1 cellular context compared by ENCODE assay signal in the genomic region with DNA sequence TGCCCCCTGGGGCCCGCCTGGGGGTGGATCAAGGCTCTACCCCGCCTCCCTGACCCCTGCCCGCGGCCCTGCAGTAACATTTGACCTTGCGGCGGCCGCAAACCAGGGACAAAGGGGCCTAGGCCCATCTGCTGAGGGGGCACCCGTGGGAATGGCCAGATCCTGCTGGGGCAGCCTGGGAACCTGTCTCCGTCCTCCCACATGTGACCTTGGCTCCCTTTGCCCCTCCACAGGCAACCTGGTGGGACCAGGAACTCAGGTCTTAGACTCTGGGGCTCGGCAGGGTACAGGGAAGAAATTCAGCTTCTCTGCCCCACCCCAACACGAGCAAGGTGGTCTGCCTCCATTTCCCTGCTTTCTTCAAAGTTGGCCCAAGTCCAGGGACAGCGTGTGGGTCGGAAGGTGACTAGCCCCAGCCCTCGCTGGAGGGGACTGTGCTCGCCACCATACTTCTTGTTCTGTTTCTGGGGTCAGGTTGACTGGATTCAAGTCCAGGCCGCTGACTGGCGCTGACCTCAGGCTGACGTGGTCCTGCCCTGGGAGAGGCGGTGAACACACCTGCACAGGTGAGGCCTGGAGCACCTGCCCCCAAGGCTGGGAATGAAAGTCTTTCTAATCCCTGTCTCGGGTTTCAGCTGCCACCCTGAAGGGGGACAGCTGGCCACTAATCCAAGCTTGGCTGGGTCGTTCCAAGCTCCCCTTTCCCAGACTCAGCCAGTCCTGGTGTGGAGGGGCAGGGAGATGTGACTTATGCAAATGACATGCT.
TF ChIP-seq lines count a peak whose summit lies in the region.

No MANE protein-coding gene starts in this region.

TF ChIP-seq in K562, 482 proteins besides CTCF, POLR2A, EP300 and RAD21 (continued from another document and continues in another):
- TF ChIP-seq MCM5 (IDR thresholded peaks at IDR 0.05; ENCODE audit: low read depth) (no peak), ZNF740 (CRISPR knock-in tag; IDR thresholded peaks at IDR 0.05) (no peak), ZNF740 (tag; IDR thresholded peaks at IDR 0.05) (no peak), JUN (IDR thresholded peaks at IDR 0.05; ENCODE audit: borderline replicate concordance, low read depth, low read length) (no peak), JUN (CRISPR knock-in tag; IDR thresholded peaks at IDR 0.05; ENCODE audit: borderline replicate concordance) (no peak), E2F1 (CRISPR knock-in tag; IDR thresholded peaks at IDR 0.05) (no peak), RHOXF2B (CRISPR knock-in tag; conservative IDR thresholded peaks at IDR 0.05) (no peak), FOXK2 (conservative IDR thresholded peaks at IDR 0.05 in 1 of 2, IDR thresholded peaks at IDR 0.05 in 1 of 2; ENCODE audit: low read depth in 2 of 2) (no peak), ESRRA (IDR thresholded peaks at IDR 0.05; ENCODE audit: borderline replicate concordance, low read depth) (peak; percentile 80), NELFE (IDR thresholded peaks at IDR 0.05; ENCODE audit: insufficient read depth, insufficient read length) (no peak), ZNF77 (CRISPR knock-in tag; IDR thresholded peaks at IDR 0.05) (no peak), ZNF121 (CRISPR knock-in tag; conservative IDR thresholded peaks at IDR 0.05) (no peak), HDAC1 (IDR thresholded peaks at IDR 0.05) (no peak), KLF16 (IDR thresholded peaks at IDR 0.05) (no peak), SMARCA5 (IDR thresholded peaks at IDR 0.05) (no peak; the same call in 1 of the 2 replicates), HCFC1 (IDR thresholded peaks at IDR 0.05; ENCODE audit: low read depth, low read length) (no peak), CLOCK (CRISPR knock-in tag; IDR thresholded peaks at IDR 0.05; ENCODE audit: borderline replicate concordance) (no peak), NFRKB (IDR thresholded peaks at IDR 0.05; ENCODE audit: low read depth) (no peak), ZBTB1 (CRISPR knock-in tag; IDR thresholded peaks at IDR 0.05; ENCODE audit: borderline replicate concordance, low read depth) (no peak), BDP1 (IDR thresholded peaks at IDR 0.05; ENCODE audit: insufficient read depth, insufficient read length) (no peak), SNIP1 (IDR thresholded peaks at IDR 0.05; ENCODE audit: low read depth) (no peak), ERF (CRISPR knock-in tag; IDR thresholded peaks at IDR 0.05) (no peak), SIX5 (IDR thresholded peaks at IDR 0.05; ENCODE audit: borderline replicate concordance in 1 of 2, insufficient read depth in 1 of 2, low read depth in 1 of 2, low read length in 2 of 2) (no peak), SLC30A9 (CRISPR knock-in tag; IDR thresholded peaks at IDR 0.05) (no peak), CHD4 (IDR thresholded peaks at IDR 0.05; ENCODE audit: insufficient read depth, insufficient replicate concordance, low read depth, low read length, poor library complexity, severe bottlenecking) (peak; percentile 17), HMGN3 (IDR thresholded peaks at IDR 0.05; ENCODE audit: borderline replicate concordance, extremely low read depth, insufficient read length, low read depth, low read length) (no peak), BRF1 (IDR thresholded peaks at IDR 0.05; ENCODE audit: borderline replicate concordance, extremely low read depth, insufficient read length) (no peak), TFAM (CRISPR knock-in tag; conservative IDR thresholded peaks at IDR 0.05) (no peak)
- TF ChIP-seq, protein P1, sequence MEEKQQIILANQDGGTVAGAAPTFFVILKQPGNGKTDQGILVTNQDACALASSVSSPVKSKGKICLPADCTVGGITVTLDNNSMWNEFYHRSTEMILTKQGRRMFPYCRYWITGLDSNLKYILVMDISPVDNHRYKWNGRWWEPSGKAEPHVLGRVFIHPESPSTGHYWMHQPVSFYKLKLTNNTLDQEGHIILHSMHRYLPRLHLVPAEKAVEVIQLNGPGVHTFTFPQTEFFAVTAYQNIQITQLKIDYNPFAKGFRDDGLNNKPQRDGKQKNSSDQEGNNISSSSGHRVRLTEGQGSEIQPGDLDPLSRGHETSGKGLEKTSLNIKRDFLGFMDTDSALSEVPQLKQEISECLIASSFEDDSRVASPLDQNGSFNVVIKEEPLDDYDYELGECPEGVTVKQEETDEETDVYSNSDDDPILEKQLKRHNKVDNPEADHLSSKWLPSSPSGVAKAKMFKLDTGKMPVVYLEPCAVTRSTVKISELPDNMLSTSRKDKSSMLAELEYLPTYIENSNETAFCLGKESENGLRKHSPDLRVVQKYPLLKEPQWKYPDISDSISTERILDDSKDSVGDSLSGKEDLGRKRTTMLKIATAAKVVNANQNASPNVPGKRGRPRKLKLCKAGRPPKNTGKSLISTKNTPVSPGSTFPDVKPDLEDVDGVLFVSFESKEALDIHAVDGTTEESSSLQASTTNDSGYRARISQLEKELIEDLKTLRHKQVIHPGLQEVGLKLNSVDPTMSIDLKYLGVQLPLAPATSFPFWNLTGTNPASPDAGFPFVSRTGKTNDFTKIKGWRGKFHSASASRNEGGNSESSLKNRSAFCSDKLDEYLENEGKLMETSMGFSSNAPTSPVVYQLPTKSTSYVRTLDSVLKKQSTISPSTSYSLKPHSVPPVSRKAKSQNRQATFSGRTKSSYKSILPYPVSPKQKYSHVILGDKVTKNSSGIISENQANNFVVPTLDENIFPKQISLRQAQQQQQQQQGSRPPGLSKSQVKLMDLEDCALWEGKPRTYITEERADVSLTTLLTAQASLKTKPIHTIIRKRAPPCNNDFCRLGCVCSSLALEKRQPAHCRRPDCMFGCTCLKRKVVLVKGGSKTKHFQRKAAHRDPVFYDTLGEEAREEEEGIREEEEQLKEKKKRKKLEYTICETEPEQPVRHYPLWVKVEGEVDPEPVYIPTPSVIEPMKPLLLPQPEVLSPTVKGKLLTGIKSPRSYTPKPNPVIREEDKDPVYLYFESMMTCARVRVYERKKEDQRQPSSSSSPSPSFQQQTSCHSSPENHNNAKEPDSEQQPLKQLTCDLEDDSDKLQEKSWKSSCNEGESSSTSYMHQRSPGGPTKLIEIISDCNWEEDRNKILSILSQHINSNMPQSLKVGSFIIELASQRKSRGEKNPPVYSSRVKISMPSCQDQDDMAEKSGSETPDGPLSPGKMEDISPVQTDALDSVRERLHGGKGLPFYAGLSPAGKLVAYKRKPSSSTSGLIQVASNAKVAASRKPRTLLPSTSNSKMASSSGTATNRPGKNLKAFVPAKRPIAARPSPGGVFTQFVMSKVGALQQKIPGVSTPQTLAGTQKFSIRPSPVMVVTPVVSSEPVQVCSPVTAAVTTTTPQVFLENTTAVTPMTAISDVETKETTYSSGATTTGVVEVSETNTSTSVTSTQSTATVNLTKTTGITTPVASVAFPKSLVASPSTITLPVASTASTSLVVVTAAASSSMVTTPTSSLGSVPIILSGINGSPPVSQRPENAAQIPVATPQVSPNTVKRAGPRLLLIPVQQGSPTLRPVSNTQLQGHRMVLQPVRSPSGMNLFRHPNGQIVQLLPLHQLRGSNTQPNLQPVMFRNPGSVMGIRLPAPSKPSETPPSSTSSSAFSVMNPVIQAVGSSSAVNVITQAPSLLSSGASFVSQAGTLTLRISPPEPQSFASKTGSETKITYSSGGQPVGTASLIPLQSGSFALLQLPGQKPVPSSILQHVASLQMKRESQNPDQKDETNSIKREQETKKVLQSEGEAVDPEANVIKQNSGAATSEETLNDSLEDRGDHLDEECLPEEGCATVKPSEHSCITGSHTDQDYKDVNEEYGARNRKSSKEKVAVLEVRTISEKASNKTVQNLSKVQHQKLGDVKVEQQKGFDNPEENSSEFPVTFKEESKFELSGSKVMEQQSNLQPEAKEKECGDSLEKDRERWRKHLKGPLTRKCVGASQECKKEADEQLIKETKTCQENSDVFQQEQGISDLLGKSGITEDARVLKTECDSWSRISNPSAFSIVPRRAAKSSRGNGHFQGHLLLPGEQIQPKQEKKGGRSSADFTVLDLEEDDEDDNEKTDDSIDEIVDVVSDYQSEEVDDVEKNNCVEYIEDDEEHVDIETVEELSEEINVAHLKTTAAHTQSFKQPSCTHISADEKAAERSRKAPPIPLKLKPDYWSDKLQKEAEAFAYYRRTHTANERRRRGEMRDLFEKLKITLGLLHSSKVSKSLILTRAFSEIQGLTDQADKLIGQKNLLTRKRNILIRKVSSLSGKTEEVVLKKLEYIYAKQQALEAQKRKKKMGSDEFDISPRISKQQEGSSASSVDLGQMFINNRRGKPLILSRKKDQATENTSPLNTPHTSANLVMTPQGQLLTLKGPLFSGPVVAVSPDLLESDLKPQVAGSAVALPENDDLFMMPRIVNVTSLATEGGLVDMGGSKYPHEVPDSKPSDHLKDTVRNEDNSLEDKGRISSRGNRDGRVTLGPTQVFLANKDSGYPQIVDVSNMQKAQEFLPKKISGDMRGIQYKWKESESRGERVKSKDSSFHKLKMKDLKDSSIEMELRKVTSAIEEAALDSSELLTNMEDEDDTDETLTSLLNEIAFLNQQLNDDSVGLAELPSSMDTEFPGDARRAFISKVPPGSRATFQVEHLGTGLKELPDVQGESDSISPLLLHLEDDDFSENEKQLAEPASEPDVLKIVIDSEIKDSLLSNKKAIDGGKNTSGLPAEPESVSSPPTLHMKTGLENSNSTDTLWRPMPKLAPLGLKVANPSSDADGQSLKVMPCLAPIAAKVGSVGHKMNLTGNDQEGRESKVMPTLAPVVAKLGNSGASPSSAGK (IDR thresholded peaks at IDR 0.05): no peak
- TF ChIP-seq, protein P2, sequence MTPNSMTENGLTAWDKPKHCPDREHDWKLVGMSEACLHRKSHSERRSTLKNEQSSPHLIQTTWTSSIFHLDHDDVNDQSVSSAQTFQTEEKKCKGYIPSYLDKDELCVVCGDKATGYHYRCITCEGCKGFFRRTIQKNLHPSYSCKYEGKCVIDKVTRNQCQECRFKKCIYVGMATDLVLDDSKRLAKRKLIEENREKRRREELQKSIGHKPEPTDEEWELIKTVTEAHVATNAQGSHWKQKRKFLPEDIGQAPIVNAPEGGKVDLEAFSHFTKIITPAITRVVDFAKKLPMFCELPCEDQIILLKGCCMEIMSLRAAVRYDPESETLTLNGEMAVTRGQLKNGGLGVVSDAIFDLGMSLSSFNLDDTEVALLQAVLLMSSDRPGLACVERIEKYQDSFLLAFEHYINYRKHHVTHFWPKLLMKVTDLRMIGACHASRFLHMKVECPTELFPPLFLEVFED (CRISPR knock-in tag; conservative IDR thresholded peaks at IDR 0.05): no peak
- TF ChIP-seq, protein P3, sequence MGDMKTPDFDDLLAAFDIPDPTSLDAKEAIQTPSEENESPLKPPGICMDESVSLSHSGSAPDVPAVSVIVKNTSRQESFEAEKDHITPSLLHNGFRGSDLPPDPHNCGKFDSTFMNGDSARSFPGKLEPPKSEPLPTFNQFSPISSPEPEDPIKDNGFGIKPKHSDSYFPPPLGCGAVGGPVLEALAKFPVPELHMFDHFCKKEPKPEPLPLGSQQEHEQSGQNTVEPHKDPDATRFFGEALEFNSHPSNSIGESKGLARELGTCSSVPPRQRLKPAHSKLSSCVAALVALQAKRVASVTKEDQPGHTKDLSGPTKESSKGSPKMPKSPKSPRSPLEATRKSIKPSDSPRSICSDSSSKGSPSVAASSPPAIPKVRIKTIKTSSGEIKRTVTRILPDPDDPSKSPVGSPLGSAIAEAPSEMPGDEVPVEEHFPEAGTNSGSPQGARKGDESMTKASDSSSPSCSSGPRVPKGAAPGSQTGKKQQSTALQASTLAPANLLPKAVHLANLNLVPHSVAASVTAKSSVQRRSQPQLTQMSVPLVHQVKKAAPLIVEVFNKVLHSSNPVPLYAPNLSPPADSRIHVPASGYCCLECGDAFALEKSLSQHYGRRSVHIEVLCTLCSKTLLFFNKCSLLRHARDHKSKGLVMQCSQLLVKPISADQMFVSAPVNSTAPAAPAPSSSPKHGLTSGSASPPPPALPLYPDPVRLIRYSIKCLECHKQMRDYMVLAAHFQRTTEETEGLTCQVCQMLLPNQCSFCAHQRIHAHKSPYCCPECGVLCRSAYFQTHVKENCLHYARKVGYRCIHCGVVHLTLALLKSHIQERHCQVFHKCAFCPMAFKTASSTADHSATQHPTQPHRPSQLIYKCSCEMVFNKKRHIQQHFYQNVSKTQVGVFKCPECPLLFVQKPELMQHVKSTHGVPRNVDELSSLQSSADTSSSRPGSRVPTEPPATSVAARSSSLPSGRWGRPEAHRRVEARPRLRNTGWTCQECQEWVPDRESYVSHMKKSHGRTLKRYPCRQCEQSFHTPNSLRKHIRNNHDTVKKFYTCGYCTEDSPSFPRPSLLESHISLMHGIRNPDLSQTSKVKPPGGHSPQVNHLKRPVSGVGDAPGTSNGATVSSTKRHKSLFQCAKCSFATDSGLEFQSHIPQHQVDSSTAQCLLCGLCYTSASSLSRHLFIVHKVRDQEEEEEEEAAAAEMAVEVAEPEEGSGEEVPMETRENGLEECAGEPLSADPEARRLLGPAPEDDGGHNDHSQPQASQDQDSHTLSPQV (IDR thresholded peaks at IDR 0.05): peak; percentile 68; the same call in 1 of the 2 replicates
- TF ChIP-seq, protein P4, sequence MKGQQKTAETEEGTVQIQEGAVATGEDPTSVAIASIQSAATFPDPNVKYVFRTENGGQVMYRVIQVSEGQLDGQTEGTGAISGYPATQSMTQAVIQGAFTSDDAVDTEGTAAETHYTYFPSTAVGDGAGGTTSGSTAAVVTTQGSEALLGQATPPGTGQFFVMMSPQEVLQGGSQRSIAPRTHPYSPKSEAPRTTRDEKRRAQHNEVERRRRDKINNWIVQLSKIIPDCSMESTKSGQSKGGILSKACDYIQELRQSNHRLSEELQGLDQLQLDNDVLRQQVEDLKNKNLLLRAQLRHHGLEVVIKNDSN (CRISPR knock-in tag; IDR thresholded peaks at IDR 0.05): peak; percentile 41
